Comparison of ENCODE assay signal across 28 cellular contexts in genomic region chr16:87077750-87078127, GRCh38.
"Had no signal": no experiment of that assay in that cellular context is flagged by ENCODE, and none has a peak within 500 bp of the region (broad histone marks: within the 10 kb centered on the region; RNA-seq: fewer than 3 reads in every experiment).

No MANE protein-coding gene starts in this region.

- H3K4me3 ChIP-seq: ascending aorta, breast epithelium, cardiac muscle cell, coronary artery, dorsolateral prefrontal cortex, esophagus muscularis mucosa, gastrocnemius medialis, heart right ventricle had no signal

- H3K4me1 Mint-ChIP-seq: activated naive CD4-positive, alpha-beta T cell treated with anti-CD3 and anti-CD28 coated beads, Interleukin-2, amount 10 ng/mL, durations not matched to agents 7 days and 5 days; activated naive CD8-positive, alpha-beta T cell treated with anti-CD3 and anti-CD28 coated beads, Interleukin-2, amount 10 ng/mL, durations not matched to agents 7 days and 5 days; T-helper 17 cell had no signal

- DNase-seq: activated B cell treated with CpG ODN at 0.5 μM for 24 hours; activated gamma-delta T cell; activated naive CD4-positive, alpha-beta T cell; activated T-cell treated with anti-CD3 and anti-CD28 coated beads, Interleukin-2, amount 50 U/mL, for 1 hour; central memory CD4-positive, alpha-beta T cell; dorsolateral prefrontal cortex; effector CD4-positive, alpha-beta T cell; T1000 had no signal

- H3K4me3 Mint-ChIP-seq: activated B cell treated with CpG ODN at 0.5 μM for 24 hours; activated CD8-positive, alpha-beta T cell treated with anti-CD3 and anti-CD28 coated beads for 36 hours; activated naive CD4-positive, alpha-beta T cell treated with anti-CD3 and anti-CD28 coated beads, Interleukin-2, amount 10 ng/mL, durations not matched to agents 7 days and 5 days; activated naive CD8-positive, alpha-beta T cell treated with anti-CD3 and anti-CD28 coated beads, Interleukin-2, amount 10 ng/mL, durations not matched to agents 7 days and 5 days; activated T-helper 1 cell treated with anti-CD3 and anti-CD28 coated beads, Interleukin-12 subunit alpha, Interleukin-12 subunit beta, Interleukin-2, Interleukin-4 antibody, amounts not matched to agents 30 ng/mL and 10 ng/mL and 1 ng/mL, durations not matched to agents 14 hours and 24 hours and 36 hours; brain; dendritic cell treated with granulocyte-macrophage colony-stimulating factor and Interleukin-4, amounts not matched to agents 40 ng/mL and 50 ng/mL, for 4 days; effector memory CD8-positive, alpha-beta T cell; T-helper 17 cell; T-helper 2 cell treated with Interferon-gamma antibody and Interleukin-4, amounts not matched to agents 5 μg/mL and 100 μg/mL, for 36 hours had no signal

- H3K27ac ChIP-seq: ascending aorta, breast epithelium, cardiac muscle cell, coronary artery, dorsolateral prefrontal cortex, esophagus muscularis mucosa, foreskin keratinocyte, gastrocnemius medialis, heart right ventricle, WERI-Rb-1 had no signal

- H3K27me3 Mint-ChIP-seq: activated naive CD4-positive, alpha-beta T cell treated with anti-CD3 and anti-CD28 coated beads, Interleukin-2, amount 10 ng/mL, durations not matched to agents 7 days and 5 days had no signal

- H3K27me3 ChIP-seq: ascending aorta, breast epithelium, cardiac muscle cell, foreskin keratinocyte, gastrocnemius medialis had no signal

- ATAC-seq: activated CD4-positive, CD25-positive, alpha-beta regulatory T cell treated with anti-CD3 and anti-CD28 coated beads, Interleukin-2, amount 50 U/mL, for 24 hours; effector memory CD8-positive, alpha-beta T cell; gastrocnemius medialis; heart right ventricle; T-helper 17 cell had no signal

- H3K36me3 ChIP-seq: ascending aorta, breast epithelium, cardiac muscle cell, esophagus muscularis mucosa, gastrocnemius medialis, heart right ventricle, WERI-Rb-1 had no signal

- H3K4me1 ChIP-seq: ascending aorta, breast epithelium, esophagus muscularis mucosa, foreskin keratinocyte, gastrocnemius medialis, heart right ventricle had no signal

- H3K36me3 Mint-ChIP-seq: activated naive CD4-positive, alpha-beta T cell treated with anti-CD3 and anti-CD28 coated beads, Interleukin-2, amount 10 ng/mL, durations not matched to agents 7 days and 5 days; activated naive CD8-positive, alpha-beta T cell treated with anti-CD3 and anti-CD28 coated beads, Interleukin-2, amount 10 ng/mL, durations not matched to agents 7 days and 5 days had no signal

- H3K27ac Mint-ChIP-seq: activated B cell treated with CpG ODN at 0.5 μM for 24 hours; activated CD8-positive, alpha-beta T cell treated with anti-CD3 and anti-CD28 coated beads for 36 hours; activated naive CD4-positive, alpha-beta T cell treated with anti-CD3 and anti-CD28 coated beads, Interleukin-2, amount 10 ng/mL, durations not matched to agents 7 days and 5 days; activated naive CD4-positive, alpha-beta T cell treated with anti-CD3 and anti-CD28 coated beads, Interleukin-2, amount 50 U/mL, for 72 hours; activated naive CD8-positive, alpha-beta T cell treated with anti-CD3 and anti-CD28 coated beads, Interleukin-2, amount 10 ng/mL, durations not matched to agents 7 days and 5 days; activated T-helper 1 cell treated with anti-CD3 and anti-CD28 coated beads, Interleukin-12 subunit alpha, Interleukin-12 subunit beta, Interleukin-2, Interleukin-4 antibody, amounts not matched to agents 30 ng/mL and 10 ng/mL and 1 ng/mL, durations not matched to agents 14 hours and 24 hours and 36 hours; dendritic cell treated with granulocyte-macrophage colony-stimulating factor and Interleukin-4, amounts not matched to agents 40 ng/mL and 50 ng/mL, for 4 days; effector memory CD8-positive, alpha-beta T cell; T-helper 17 cell; T-helper 2 cell treated with Interferon-gamma antibody and Interleukin-4, amounts not matched to agents 5 μg/mL and 100 μg/mL, for 36 hours had no signal
